Comparison of ENCODE assay signal across 1 cellular context in the genomic region with DNA sequence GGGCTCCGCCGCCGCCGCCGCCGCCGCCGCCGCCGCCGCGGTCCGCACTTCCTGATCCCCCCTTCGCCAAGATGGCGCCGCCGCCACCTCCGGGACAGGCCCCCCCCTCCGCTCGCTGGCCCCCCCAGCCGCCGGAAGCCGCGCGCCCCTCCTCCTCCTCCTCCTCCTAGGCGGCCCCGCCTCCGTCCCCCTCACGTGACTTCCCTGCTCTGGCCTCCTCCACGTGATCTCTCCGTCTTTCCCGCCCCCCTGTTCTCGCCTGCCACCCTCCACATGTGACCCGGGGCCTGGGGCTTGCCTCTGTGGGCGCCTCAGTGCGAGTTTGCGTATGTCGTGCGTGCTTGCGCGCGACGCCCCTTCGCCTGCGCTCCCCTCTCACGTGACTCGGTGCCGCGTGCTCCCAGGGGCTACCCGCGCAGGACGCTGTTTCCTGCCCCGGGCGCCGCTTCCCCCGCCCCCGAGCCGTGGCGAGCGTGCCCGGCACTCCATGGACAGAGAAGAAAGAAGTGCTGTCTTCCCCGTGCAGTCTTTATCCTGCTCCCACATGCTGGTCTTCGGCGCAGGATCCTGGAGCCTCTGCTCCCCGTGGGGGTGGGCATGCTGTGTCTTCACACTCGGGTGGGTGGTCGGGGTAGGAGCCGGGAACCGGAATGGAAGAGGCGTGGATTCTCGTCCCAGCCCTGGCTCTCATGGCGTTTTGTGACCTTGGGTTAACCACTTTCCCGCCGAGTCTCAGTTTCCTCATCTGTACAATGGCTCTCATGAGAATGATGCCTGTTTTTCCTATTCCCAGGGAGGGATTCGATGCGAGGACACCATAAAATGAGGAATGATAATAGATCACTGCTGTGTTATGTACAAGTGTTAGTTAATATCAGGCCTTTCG.
TF ChIP-seq lines count a peak whose summit lies in the region.

A gene (minus strand): TSS at position 53 of the 886 bp plus-strand sequence. CDS start 109 bp downstream, outside the sequence.

TF ChIP-seq in HEK293, 187 proteins besides CTCF, POLR2A, EP300 and RAD21 (continued from another document and continues in another):
- TF ChIP-seq, protein P1, sequence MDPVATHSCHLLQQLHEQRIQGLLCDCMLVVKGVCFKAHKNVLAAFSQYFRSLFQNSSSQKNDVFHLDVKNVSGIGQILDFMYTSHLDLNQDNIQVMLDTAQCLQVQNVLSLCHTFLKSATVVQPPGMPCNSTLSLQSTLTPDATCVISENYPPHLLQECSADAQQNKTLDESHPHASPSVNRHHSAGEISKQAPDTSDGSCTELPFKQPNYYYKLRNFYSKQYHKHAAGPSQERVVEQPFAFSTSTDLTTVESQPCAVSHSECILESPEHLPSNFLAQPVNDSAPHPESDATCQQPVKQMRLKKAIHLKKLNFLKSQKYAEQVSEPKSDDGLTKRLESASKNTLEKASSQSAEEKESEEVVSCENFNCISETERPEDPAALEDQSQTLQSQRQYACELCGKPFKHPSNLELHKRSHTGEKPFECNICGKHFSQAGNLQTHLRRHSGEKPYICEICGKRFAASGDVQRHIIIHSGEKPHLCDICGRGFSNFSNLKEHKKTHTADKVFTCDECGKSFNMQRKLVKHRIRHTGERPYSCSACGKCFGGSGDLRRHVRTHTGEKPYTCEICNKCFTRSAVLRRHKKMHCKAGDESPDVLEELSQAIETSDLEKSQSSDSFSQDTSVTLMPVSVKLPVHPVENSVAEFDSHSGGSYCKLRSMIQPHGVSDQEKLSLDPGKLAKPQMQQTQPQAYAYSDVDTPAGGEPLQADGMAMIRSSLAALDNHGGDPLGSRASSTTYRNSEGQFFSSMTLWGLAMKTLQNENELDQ (tag by site-specific recombination; IDR thresholded peaks at IDR 0.05; ENCODE audit: low read depth) = no peak
- TF ChIP-seq, protein P2, sequence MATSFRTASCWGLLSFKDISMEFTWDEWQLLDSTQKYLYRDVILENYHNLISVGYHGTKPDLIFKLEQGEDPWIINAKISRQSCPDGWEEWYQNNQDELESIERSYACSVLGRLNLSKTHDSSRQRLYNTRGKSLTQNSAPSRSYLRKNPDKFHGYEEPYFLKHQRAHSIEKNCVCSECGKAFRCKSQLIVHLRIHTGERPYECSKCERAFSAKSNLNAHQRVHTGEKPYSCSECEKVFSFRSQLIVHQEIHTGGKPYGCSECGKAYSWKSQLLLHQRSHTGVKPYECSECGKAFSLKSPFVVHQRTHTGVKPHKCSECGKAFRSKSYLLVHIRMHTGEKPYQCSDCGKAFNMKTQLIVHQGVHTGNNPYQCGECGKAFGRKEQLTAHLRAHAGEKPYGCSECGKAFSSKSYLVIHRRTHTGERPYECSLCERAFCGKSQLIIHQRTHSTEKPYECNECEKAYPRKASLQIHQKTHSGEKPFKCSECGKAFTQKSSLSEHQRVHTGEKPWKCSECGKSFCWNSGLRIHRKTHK (tag by site-specific recombination; IDR thresholded peaks at IDR 0.05) = 0 out of 2 replicates have a peak, but pooled peaks have one; percentile 16
- no peak; the same call in 1 of the 2 replicates for TF ChIP-seq ZNF146 (tag by site-specific recombination; IDR thresholded peaks at IDR 0.05)
- TF ChIP-seq GLIS1 (tag by site-specific recombination; IDR thresholded peaks at IDR 0.05) = peak; percentile 91
- peak; percentile 81 for TF ChIP-seq ZFP69B (tag by site-specific recombination; IDR thresholded peaks at IDR 0.05)
- TF ChIP-seq, protein P3, sequence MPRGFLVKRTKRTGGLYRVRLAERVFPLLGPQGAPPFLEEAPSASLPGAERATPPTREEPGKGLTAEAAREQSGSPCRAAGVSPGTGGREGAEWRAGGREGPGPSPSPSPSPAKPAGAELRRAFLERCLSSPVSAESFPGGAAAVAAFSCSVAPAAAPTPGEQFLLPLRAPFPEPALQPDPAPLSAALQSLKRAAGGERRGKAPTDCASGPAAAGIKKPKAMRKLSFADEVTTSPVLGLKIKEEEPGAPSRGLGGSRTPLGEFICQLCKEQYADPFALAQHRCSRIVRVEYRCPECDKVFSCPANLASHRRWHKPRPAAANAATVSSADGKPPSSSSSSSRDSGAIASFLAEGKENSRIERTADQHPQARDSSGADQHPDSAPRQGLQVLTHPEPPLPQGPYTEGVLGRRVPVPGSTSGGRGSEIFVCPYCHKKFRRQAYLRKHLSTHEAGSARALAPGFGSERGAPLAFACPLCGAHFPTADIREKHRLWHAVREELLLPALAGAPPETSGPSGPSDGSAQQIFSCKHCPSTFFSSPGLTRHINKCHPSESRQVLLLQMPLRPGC (tag by site-specific recombination; IDR thresholded peaks at IDR 0.05) = peak; percentile 92
- TF ChIP-seq ZNF221 (tag by site-specific recombination; IDR thresholded peaks at IDR 0.05; ENCODE audit: borderline replicate concordance) = peak; percentile 52; the same call in 1 of the 2 replicates
- TF ChIP-seq ZNF677 (tag by site-specific recombination; IDR thresholded peaks at IDR 0.05) = no peak
- TF ChIP-seq ZNF366 (tag by site-specific recombination; conservative IDR thresholded peaks at IDR 0.05) = peak; percentile 88
- no peak for TF ChIP-seq ZNF521 (tag by site-specific recombination; IDR thresholded peaks at IDR 0.05)
- no peak for TF ChIP-seq ZNF239 (tag by site-specific recombination; IDR thresholded peaks at IDR 0.05)
- TF ChIP-seq, protein P4, sequence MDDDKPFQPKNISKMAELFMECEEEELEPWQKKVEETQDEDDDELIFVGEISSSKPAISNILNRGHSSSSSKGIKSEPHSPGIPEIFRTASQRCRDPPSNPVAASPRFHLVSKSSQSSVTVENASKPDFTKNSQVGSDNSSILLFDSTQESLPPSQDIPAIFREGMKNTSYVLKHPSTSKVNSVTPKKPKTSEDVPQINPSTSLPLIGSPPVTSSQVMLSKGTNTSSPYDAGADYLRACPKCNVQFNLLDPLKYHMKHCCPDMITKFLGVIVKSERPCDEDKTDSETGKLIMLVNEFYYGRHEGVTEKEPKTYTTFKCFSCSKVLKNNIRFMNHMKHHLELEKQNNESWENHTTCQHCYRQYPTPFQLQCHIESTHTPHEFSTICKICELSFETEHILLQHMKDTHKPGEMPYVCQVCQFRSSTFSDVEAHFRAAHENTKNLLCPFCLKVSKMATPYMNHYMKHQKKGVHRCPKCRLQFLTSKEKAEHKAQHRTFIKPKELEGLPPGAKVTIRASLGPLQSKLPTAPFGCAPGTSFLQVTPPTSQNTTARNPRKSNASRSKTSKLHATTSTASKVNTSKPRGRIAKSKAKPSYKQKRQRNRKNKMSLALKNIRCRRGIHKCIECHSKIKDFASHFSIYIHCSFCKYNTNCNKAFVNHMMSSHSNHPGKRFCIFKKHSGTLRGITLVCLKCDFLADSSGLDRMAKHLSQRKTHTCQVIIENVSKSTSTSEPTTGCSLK (tag by site-specific recombination; IDR thresholded peaks at IDR 0.05) = no peak
- peak; percentile 81 for TF ChIP-seq ZBTB21 (tag by site-specific recombination; IDR thresholded peaks at IDR 0.05)
- TF ChIP-seq ZNF132 (tag by site-specific recombination; IDR thresholded peaks at IDR 0.05; ENCODE audit: borderline replicate concordance) = no peak
- TF ChIP-seq ZNF114 (tag by site-specific recombination; IDR thresholded peaks at IDR 0.05) = no peak
- TF ChIP-seq ZNF202 (tag by site-specific recombination; IDR thresholded peaks at IDR 0.05; ENCODE audit: borderline replicate concordance) = no peak
- TF ChIP-seq ZNF155 (tag by site-specific recombination; IDR thresholded peaks at IDR 0.05) = no peak
- TF ChIP-seq ZNF626 (tag by site-specific recombination; IDR thresholded peaks at IDR 0.05) = no peak
- no peak for TF ChIP-seq BCL11B (tag by site-specific recombination; IDR thresholded peaks at IDR 0.05; ENCODE audit: low read depth)
- TF ChIP-seq ZNF214 (tag by site-specific recombination; IDR thresholded peaks at IDR 0.05; ENCODE audit: borderline replicate concordance) = no peak
- TF ChIP-seq ZSCAN16 (tag by site-specific recombination; IDR thresholded peaks at IDR 0.05) = no peak
- TF ChIP-seq ZNF624 (tag by site-specific recombination; IDR thresholded peaks at IDR 0.05) = no peak
- TF ChIP-seq REPIN1 (tag by site-specific recombination; IDR thresholded peaks at IDR 0.05; ENCODE audit: low read depth) = no peak
- no peak for TF ChIP-seq ZNF654 (tag by site-specific recombination; IDR thresholded peaks at IDR 0.05; ENCODE audit: low read depth)
- peak; percentile 81; the same call in 1 of the 2 replicates for TF ChIP-seq ZFP37 (tag by site-specific recombination; IDR thresholded peaks at IDR 0.05)
- TF ChIP-seq, protein P5, sequence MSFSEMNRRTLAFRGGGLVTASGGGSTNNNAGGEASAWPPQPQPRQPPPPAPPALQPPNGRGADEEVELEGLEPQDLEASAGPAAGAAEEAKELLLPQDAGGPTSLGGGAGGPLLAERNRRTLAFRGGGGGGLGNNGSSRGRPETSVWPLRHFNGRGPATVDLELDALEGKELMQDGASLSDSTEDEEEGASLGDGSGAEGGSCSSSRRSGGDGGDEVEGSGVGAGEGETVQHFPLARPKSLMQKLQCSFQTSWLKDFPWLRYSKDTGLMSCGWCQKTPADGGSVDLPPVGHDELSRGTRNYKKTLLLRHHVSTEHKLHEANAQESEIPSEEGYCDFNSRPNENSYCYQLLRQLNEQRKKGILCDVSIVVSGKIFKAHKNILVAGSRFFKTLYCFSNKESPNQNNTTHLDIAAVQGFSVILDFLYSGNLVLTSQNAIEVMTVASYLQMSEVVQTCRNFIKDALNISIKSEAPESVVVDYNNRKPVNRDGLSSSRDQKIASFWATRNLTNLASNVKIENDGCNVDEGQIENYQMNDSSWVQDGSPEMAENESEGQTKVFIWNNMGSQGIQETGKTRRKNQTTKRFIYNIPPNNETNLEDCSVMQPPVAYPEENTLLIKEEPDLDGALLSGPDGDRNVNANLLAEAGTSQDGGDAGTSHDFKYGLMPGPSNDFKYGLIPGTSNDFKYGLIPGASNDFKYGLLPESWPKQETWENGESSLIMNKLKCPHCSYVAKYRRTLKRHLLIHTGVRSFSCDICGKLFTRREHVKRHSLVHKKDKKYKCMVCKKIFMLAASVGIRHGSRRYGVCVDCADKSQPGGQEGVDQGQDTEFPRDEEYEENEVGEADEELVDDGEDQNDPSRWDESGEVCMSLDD (tag by site-specific recombination; IDR thresholded peaks at IDR 0.05) = peak; percentile 99
- TF ChIP-seq HOXA7 (CRISPR knock-in tag; IDR thresholded peaks at IDR 0.05; ENCODE audit: borderline replicate concordance) = no peak
- peak; percentile 72 for TF ChIP-seq WT1 (tag by site-specific recombination; IDR thresholded peaks at IDR 0.05)
- TF ChIP-seq, protein P6, sequence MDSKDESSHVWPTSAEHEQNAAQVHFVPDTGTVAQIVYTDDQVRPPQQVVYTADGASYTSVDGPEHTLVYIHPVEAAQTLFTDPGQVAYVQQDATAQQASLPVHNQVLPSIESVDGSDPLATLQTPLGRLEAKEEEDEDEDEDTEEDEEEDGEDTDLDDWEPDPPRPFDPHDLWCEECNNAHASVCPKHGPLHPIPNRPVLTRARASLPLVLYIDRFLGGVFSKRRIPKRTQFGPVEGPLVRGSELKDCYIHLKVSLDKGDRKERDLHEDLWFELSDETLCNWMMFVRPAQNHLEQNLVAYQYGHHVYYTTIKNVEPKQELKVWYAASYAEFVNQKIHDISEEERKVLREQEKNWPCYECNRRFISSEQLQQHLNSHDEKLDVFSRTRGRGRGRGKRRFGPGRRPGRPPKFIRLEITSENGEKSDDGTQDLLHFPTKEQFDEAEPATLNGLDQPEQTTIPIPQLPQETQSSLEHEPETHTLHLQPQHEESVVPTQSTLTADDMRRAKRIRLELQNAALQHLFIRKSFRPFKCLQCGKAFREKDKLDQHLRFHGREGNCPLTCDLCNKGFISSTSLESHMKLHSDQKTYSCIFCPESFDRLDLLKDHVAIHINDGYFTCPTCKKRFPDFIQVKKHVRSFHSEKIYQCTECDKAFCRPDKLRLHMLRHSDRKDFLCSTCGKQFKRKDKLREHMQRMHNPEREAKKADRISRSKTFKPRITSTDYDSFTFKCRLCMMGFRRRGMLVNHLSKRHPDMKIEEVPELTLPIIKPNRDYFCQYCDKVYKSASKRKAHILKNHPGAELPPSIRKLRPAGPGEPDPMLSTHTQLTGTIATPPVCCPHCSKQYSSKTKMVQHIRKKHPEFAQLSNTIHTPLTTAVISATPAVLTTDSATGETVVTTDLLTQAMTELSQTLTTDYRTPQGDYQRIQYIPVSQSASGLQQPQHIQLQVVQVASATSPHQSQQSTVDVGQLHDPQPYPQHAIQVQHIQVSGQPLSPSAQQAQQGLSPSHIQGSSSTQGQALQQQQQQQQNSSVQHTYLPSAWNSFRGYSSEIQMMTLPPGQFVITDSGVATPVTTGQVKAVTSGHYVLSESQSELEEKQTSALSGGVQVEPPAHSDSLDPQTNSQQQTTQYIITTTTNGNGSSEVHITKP (tag by site-specific recombination; IDR thresholded peaks at IDR 0.05) = peak; percentile 65
- no peak for TF ChIP-seq ZNF560 (tag by site-specific recombination; IDR thresholded peaks at IDR 0.05; ENCODE audit: borderline replicate concordance)
- TF ChIP-seq ZBTB8A (tag by site-specific recombination; IDR thresholded peaks at IDR 0.05) = peak; percentile 94
- no peak for TF ChIP-seq ZNF777 (tag by site-specific recombination; IDR thresholded peaks at IDR 0.05; ENCODE audit: borderline replicate concordance)
- peak; percentile 99 for TF ChIP-seq ZNF24 (tag by site-specific recombination; IDR thresholded peaks at IDR 0.05)
- TF ChIP-seq SP3 (tag by site-specific recombination; IDR thresholded peaks at IDR 0.05) = peak; percentile 100
- TF ChIP-seq ZNF324 (tag by site-specific recombination; IDR thresholded peaks at IDR 0.05) = peak; percentile 99
- TF ChIP-seq, protein P7, sequence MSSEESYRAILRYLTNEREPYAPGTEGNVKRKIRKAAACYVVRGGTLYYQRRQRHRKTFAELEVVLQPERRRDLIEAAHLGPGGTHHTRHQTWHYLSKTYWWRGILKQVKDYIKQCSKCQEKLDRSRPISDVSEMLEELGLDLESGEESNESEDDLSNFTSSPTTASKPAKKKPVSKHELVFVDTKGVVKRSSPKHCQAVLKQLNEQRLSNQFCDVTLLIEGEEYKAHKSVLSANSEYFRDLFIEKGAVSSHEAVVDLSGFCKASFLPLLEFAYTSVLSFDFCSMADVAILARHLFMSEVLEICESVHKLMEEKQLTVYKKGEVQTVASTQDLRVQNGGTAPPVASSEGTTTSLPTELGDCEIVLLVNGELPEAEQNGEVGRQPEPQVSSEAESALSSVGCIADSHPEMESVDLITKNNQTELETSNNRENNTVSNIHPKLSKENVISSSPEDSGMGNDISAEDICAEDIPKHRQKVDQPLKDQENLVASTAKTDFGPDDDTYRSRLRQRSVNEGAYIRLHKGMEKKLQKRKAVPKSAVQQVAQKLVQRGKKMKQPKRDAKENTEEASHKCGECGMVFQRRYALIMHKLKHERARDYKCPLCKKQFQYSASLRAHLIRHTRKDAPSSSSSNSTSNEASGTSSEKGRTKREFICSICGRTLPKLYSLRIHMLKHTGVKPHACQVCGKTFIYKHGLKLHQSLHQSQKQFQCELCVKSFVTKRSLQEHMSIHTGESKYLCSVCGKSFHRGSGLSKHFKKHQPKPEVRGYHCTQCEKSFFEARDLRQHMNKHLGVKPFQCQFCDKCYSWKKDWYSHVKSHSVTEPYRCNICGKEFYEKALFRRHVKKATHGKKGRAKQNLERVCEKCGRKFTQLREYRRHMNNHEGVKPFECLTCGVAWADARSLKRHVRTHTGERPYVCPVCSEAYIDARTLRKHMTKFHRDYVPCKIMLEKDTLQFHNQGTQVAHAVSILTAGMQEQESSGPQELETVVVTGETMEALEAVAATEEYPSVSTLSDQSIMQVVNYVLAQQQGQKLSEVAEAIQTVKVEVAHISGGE (tag by site-specific recombination; conservative IDR thresholded peaks at IDR 0.05; ENCODE audit: low read depth) = peak; percentile 80
